Comparison of ENCODE assay signal across 8 cellular contexts in the genomic region with DNA sequence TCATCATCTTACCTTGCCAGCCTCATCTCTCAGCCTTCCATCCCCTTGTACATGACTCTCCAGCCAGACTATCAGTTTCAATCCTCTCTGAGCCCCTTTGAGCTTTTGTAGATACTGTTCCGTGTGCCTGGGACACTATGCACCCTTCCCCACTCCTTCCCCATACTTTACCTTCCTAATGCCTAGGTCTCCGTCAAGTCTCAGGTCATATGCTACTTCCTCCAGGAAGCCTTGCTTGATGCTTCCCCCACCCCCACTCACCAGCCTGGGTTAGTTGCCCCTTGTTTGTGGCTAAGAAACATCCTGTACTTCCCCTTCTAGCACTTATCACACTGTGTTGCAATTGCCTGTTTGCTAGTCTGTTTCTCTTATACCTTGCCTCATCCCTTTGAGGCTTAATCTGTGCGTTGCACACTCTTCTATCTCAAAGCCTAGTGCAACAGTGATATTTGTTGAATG. TPM values are rescaled to one million over a fixed set of nuclear protein-coding genes. Genes with fewer than 3 reads are reported as not detected.
DNase-seq lines count a peak whose midpoint lies in the region; ATAC-seq and TF ChIP-seq lines count a peak whose summit lies in the region.

No MANE protein-coding gene starts in this region.

- H3K36me3 ChIP-seq in mucosa of rectum (ENCODE audit: control insufficient read depth in 2 of 2, insufficient read depth in 2 of 2, low read length in 2 of 2) (no peaks in the 10 kb centered on the region), uterus (no peaks in the 10 kb centered on the region)

- peaks cover 3% of the 10 kb centered on the region for H3K27me3 Mint-ChIP-seq in activated T-helper 2 cell treated with anti-CD3 and anti-CD28 coated beads, Interferon-gamma antibody, Interleukin-2, Interleukin-4, amounts not matched to agents 10 μg/mL and 5 μg/mL and 100 μg/mL, durations not matched to agents 14 hours and 24 hours and 36 hours (ENCODE audit: low read depth)

- H3K27ac Mint-ChIP-seq in activated T-helper 2 cell treated with anti-CD3 and anti-CD28 coated beads, Interferon-gamma antibody, Interleukin-2, Interleukin-4, amounts not matched to agents 10 μg/mL and 5 μg/mL and 100 μg/mL, durations not matched to agents 14 hours and 24 hours and 36 hours = no peak overlapping the region

- H3K9me3 ChIP-seq in mucosa of rectum (ENCODE audit: control insufficient read depth in 2 of 2, low read length in 2 of 2) = no peaks in the 10 kb centered on the region
- no peaks in the 10 kb centered on the region for H3K9me3 ChIP-seq in uterus

- DNase-seq in GDM1 (lab: John Stamatoyannopoulos, UW) = peak; percentile 83
- peak; percentile 91 for DNase-seq in OCI-M1 (lab: John Stamatoyannopoulos, UW)
- DNase-seq in activated T-helper 2 cell treated with anti-CD3 and anti-CD28 coated beads, Interferon-gamma antibody, Interleukin-2, Interleukin-4, amounts not matched to agents 10 μg/mL and 5 μg/mL and 100 μg/mL, durations not matched to agents 14 hours and 24 hours and 36 hours (ENCODE audit: low spot score) = peak; percentile 43
- no peak for DNase-seq in kidney tubule cell (ENCODE audit: low spot score)
- no peak for DNase-seq in HuH-7 (ENCODE audit: low spot score)
- no peak for DNase-seq in uterus

- no peak for TF ChIP-seq CTCF in uterus (IDR thresholded peaks at IDR 0.05)

- H3K4me3 ChIP-seq in mucosa of rectum (ENCODE audit: low read length in 2 of 2) (peak overlapping the region in 1 of 2 donors; percentile 43), uterus (no peak overlapping the region)

- H3K4me1 Mint-ChIP-seq in activated T-helper 2 cell treated with anti-CD3 and anti-CD28 coated beads, Interferon-gamma antibody, Interleukin-2, Interleukin-4, amounts not matched to agents 10 μg/mL and 5 μg/mL and 100 μg/mL, durations not matched to agents 14 hours and 24 hours and 36 hours (ENCODE audit: low read depth) = peaks cover 60% of the 10 kb centered on the region

- H3K9me3 Mint-ChIP-seq in activated T-helper 2 cell treated with anti-CD3 and anti-CD28 coated beads, Interferon-gamma antibody, Interleukin-2, Interleukin-4, amounts not matched to agents 10 μg/mL and 5 μg/mL and 100 μg/mL, durations not matched to agents 14 hours and 24 hours and 36 hours = no peaks in the 10 kb centered on the region

- H3K27me3 ChIP-seq in mucosa of rectum (ENCODE audit: control insufficient read depth in 2 of 2, insufficient read depth in 2 of 2, low read length in 2 of 2) (no peaks in the 10 kb centered on the region), uterus (no peaks in the 10 kb centered on the region)

- peak overlapping the region; percentile 43 to 69 for H3K27ac ChIP-seq in mucosa of rectum (ENCODE audit: low read depth in 2 of 2, low read length in 2 of 2)
- H3K27ac ChIP-seq in uterus = no peak overlapping the region

- intact Hi-C loops in activated T-helper 2 cell treated with anti-CD3 and anti-CD28 coated beads, Interferon-gamma antibody, Interleukin-2, Interleukin-4, amounts not matched to agents 10 μg/mL and 5 μg/mL and 100 μg/mL, durations not matched to agents 14 hours and 24 hours and 36 hours (cut with micrococcal nuclease) = loop anchor here (5.0 kb wide), 1 partner anchor 305 kb away; no protein-coding TSS in a partner anchor
- intact Hi-C loops in uterus (cut with DNase I; ENCODE audit: low total_unique reads) = no loop called here

- H3K4me3 Mint-ChIP-seq in activated T-helper 2 cell treated with anti-CD3 and anti-CD28 coated beads, Interferon-gamma antibody, Interleukin-2, Interleukin-4, amounts not matched to agents 10 μg/mL and 5 μg/mL and 100 μg/mL, durations not matched to agents 14 hours and 24 hours and 36 hours (ENCODE audit: low read depth) = no peak overlapping the region

- H3K36me3 Mint-ChIP-seq in activated T-helper 2 cell treated with anti-CD3 and anti-CD28 coated beads, Interferon-gamma antibody, Interleukin-2, Interleukin-4, amounts not matched to agents 10 μg/mL and 5 μg/mL and 100 μg/mL, durations not matched to agents 14 hours and 24 hours and 36 hours (ENCODE audit: low read depth) = peaks cover 5% of the 10 kb centered on the region

- no peak for ATAC-seq in HG03460 (IDR thresholded peaks at IDR 0.05; ENCODE audit: unreplicated experiment)

- H3K4me1 ChIP-seq in mucosa of rectum (ENCODE audit: control insufficient read depth in 2 of 2, insufficient read depth in 2 of 2, low read length in 2 of 2) (peaks cover 31 to 41% of the 10 kb centered on the region in 2 donors), uterus (peaks cover 0 to 5% of the 10 kb centered on the region in 2 donors)

- no peak for TF ChIP-seq POLR2A in uterus (IDR thresholded peaks at IDR 0.05)

- no peak overlapping the region for H3K9ac ChIP-seq in mucosa of rectum (ENCODE audit: low read depth in 1 of 2, low read length in 2 of 2)

RNA-seq across cellular contexts. Expression of a gene that starts 6.7 kb away (rescaled TPM):
- total RNA-seq in activated T-helper 2 cell treated with anti-CD3 and anti-CD28 coated beads, Interferon-gamma antibody, Interleukin-2, Interleukin-4, amounts not matched to agents 10 μg/mL and 5 μg/mL and 100 μg/mL, durations not matched to agents 14 hours and 24 hours and 36 hours = 41.2 and 47.6 TPM in 2 replicates
- total RNA-seq in uterus = 10 to 100 TPM; 26.5 to 96.3 (median 65.8) TPM

Comparison
In these comparisons a context has a peak if more than half of its experiments do, and no peak if none do; other contexts are left out.
1. DNase-seq: peak in GDM1 (single experiment), OCI-M1 (single experiment) and activated T-helper 2 cell treated with anti-CD3 and anti-CD28 coated beads, Interferon-gamma antibody, Interleukin-2, Interleukin-4, amounts not matched to agents 10 μg/mL and 5 μg/mL and 100 μg/mL, durations not matched to agents 14 hours and 24 hours and 36 hours (single experiment); none in kidney tubule cell (single experiment), HuH-7 (single experiment) and uterus (0 of 2).
2. H3K27ac ChIP-seq: peak in mucosa of rectum (2 of 2); none in uterus (0 of 2).